Comparison of ENCODE assay signal across 25 cellular contexts in the genomic region with DNA sequence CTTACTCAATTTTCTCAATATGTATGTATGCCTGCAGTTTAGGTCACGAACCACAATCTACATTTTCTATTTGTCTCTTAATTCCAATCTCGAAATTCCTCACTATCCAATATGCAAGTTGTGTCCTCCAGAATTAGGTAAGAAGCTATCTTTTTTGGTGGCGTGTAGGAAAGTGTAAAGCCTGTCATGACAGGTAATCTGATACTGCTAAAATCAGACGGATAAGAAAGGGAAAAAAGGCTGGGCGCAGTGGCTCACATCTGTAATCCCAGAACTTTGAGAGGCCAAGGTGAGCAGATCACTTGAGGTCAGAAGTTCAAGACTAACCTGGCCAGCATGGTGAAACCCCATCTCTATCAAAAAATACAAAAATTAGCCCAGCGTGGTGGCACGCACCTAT.
"Had no signal": no experiment of that assay in that cellular context is flagged by ENCODE, and none has a peak within 500 bp of the region (broad histone marks: within the 10 kb centered on the region; RNA-seq: fewer than 3 reads in every experiment).

No MANE protein-coding gene starts in this region.

- H3K4me1 ChIP-seq: stomach, transverse colon, upper lobe of left lung, upper lobe of right lung, uterus had no signal

- H3K27ac ChIP-seq: stomach, suprapubic skin, testis, thoracic aorta, thyroid gland, tibial artery, tibial nerve, transverse colon, upper lobe of left lung, upper lobe of right lung, uterus, vagina had no signal

- H3K4me3 ChIP-seq: stomach, suprapubic skin, testis, thoracic aorta, thyroid gland, tibial artery, tibial nerve, transverse colon, upper lobe of left lung, upper lobe of right lung, uterus, vagina had no signal

- H3K36me3 ChIP-seq: stomach, suprapubic skin, thoracic aorta, thyroid gland, tibial artery, tibial nerve, transverse colon, upper lobe of left lung, upper lobe of right lung, uterus, vagina had no signal

- H3K9me3 ChIP-seq: stomach, suprapubic skin, testis, thoracic aorta, thyroid gland, tibial artery, tibial nerve, transverse colon, upper lobe of left lung, upper lobe of right lung, uterus, vagina had no signal

- ATAC-seq: stimulated activated effector memory CD8-positive, alpha-beta T cell treated with anti-CD3 and anti-CD28 coated beads, Interleukin-12 subunit alpha, Interleukin-12 subunit beta, amount 100 ng/mL, for 72 hours; stimulated activated memory B cell treated with anti-CD40 and anti-IgM and Interleukin-4, amounts not matched to agents 10 μg/mL and 1 μg/mL and 100 μg/mL, for 72 hours; stimulated activated naive B cell treated with anti-CD40 and anti-IgM and Interleukin-4, amounts not matched to agents 10 μg/mL and 1 μg/mL and 100 μg/mL, for 72 hours; stimulated activated naive CD8-positive, alpha-beta T cell treated with anti-CD3 and anti-CD28 coated beads, Interleukin-15, amount 100 ng/mL, for 72 hours; upper lobe of right lung had no signal

- DNase-seq: stimulated activated CD4-positive, alpha-beta T cell treated with anti-CD3 and anti-CD28 coated beads, Interleukin-2, amount 100 ng/mL, for 48 hours; stimulated activated CD4-positive, alpha-beta T cell treated with anti-CD3 and anti-CD28 coated beads, Interleukin-4, amount 100 ng/mL, for 1 hour; stimulated activated CD4-positive, alpha-beta T cell treated with anti-CD3 and anti-CD28 coated beads, Interleukin-4, amount 100 ng/mL, for 24 hours; stimulated activated CD4-positive, alpha-beta T cell treated with anti-CD3 and anti-CD28 coated beads, Interleukin-4, amount 100 ng/mL, for 4 hours; stimulated activated CD8-positive, alpha-beta memory T cell treated with anti-CD3 and anti-CD28 coated beads, Interleukin-4, amount 100 ng/mL, for 48 hours; stimulated activated naive B cell treated with anti-CD40 and anti-IgM and Interleukin-4, amounts not matched to agents 10 μg/mL and 1 μg/mL and 100 μg/mL, for 72 hours; stimulated activated naive CD4-positive, alpha-beta T cell; stimulated activated naive CD4-positive, alpha-beta T cell treated with Interleukin-2 at 50 U/mL for 16 hours; stimulated activated naive CD8-positive, alpha-beta T cell treated with anti-CD3 and anti-CD28 coated beads, Interleukin-15, amount 100 ng/mL, for 72 hours; stomach; substantia nigra; testis; thyroid gland; tibial artery; transverse colon; trophoblast cell; upper lobe of left lung; upper lobe of right lung; uterus had no signal
